In the genomic region with DNA sequence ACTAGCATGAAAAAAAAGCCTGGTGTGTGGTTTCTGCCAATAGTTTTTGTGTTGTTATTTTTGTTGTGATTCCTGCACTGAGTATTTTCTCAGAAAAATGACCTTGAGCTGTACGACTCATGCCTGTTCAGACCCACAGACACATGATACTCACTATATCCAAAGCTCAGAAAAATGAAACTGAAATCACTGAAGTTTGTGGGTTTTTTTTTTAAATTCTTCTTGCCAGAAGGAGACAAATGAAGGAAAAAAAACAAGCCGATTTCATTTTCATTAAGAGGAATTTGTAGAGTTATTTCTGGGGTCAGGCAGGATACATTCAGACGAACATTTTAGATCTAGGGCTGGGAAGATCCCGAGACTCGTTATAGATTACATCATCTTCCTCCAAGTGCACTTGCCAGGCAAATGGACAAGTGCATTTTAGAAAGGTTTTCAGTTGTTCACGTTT, we compare ENCODE assay signal across 8 cellular contexts.
DNase-seq lines count a peak whose midpoint lies in the region; ATAC-seq, FAIRE-seq and TF ChIP-seq lines count a peak whose summit lies in the region.

No MANE protein-coding gene starts in this region.

- peaks cover 16% of the 10 kb centered on the region for H3K4me1 ChIP-seq in MM.1S (ENCODE audit: low read length)

- H4K20me1 ChIP-seq in MM.1S (ENCODE audit: insufficient read depth, low read length): no peaks in the 10 kb centered on the region

- FAIRE-seq in GM12892 (lab: Jason Lieb, UNC) (peak; percentile 36), D721Med (lab: Jason Lieb, UNC) (no peak)

- no peak for TF ChIP-seq CTCF in MM.1S (IDR thresholded peaks at IDR 0.05; ENCODE audit: low read length)
- TF ChIP-seq CTCF in coronary artery (IDR thresholded peaks at IDR 0.05): no peak
- TF ChIP-seq CTCF in D721Med (IDR thresholded peaks at IDR 0.05; ENCODE audit: insufficient read depth, missing control alignments): no peak

- peaks cover 9% of the 10 kb centered on the region; the same call in 1 of the 2 replicates for H3F3A ChIP-seq in MM.1S (ENCODE audit: insufficient read depth, low read length)

- no peaks in the 10 kb centered on the region for H3K9me3 ChIP-seq in MM.1S (replicated peaks; ENCODE audit: insufficient read depth, low read length)

- H3K79me2 ChIP-seq in MM.1S (ENCODE audit: low read length): peaks cover 7% of the 10 kb centered on the region

- H3K4me3 ChIP-seq in MM.1S (ENCODE audit: low read length) (peak overlapping the region; percentile 60), coronary artery (peak overlapping the region; percentile 66)

- peak overlapping the region; percentile 77 for H3K4me2 ChIP-seq in MM.1S (ENCODE audit: low read depth, low read length)

- H2AFZ ChIP-seq in MM.1S (ENCODE audit: low read length): peak overlapping the region; percentile 37

- no peak for TF ChIP-seq POLR2A in GM12892 (IDR thresholded peaks at IDR 0.05; ENCODE audit: low read depth, low read length)

- DNase-seq in GM12892 (ENCODE audit: insufficient read length): no peak
- peak; percentile 82 for DNase-seq in MM.1S
- DNase-seq in coronary artery (ENCODE audit: low spot score): no peak
- peak; percentile 76 for DNase-seq in renal cortical epithelial cell (ENCODE audit: low read depth)
- no peak for DNase-seq in nucleus accumbens (lab: John Stamatoyannopoulos, UW)
- no peak for DNase-seq in D721Med (ENCODE audit: insufficient read length, low spot score)
- no peak for DNase-seq in Ammon's horn (ENCODE audit: low spot score)

- H3K27me3 ChIP-seq in MM.1S (replicated peaks; ENCODE audit: insufficient read depth, low read length): no peaks in the 10 kb centered on the region

- ATAC-seq in GM19397 (IDR thresholded peaks at IDR 0.05; ENCODE audit: unreplicated experiment): no peak

- H3K9me2 ChIP-seq in MM.1S (replicated peaks; ENCODE audit: insufficient read depth, low read length): no peaks in the 10 kb centered on the region

- peak overlapping the region; percentile 30; the same call in 1 of the 2 replicates for H3K9ac ChIP-seq in MM.1S (ENCODE audit: low read length)

- H3K36me3 ChIP-seq in MM.1S (replicated peaks; ENCODE audit: insufficient read depth, low read length): no peaks in the 10 kb centered on the region

- H3K27ac ChIP-seq in MM.1S (ENCODE audit: low read length) (peak overlapping the region; percentile 33; the same call in 1 of the 2 replicates), coronary artery (peak overlapping the region; percentile 27 to 56)

Comparison
In these comparisons a context has a peak if more than half of its experiments do, and no peak if none do; other contexts are left out.
1. DNase-seq: peak in MM.1S (single experiment) and renal cortical epithelial cell (single experiment); none in GM12892 (single experiment), coronary artery (single experiment), nucleus accumbens (0 of 56), D721Med (single experiment) and Ammon's horn (single experiment).